ENCODE assay signal across 21 cellular contexts in the genomic region with DNA sequence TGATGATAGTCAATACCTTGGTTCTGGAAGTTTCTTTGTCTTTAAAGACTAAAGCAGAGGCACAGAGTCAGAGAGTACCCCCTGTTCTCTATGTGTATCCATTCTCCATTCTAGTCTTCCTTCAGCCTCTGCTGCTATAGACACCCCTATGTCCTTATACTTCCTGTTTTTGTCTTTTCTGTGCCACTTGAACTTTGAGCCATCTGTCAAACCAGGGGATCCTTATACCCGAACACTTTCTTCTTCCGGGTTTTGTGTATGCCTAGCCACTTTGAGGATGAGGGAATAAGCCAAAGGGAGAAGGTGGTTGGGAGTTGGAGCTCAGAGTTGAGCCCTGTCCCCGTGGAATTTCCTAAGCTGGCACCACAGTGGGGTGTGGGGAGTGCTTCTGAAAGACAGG.
DNase-seq lines count a peak whose midpoint lies in the region; ATAC-seq and TF ChIP-seq lines count a peak whose summit lies in the region.
"Had no signal": no experiment of that assay in that cellular context is flagged by ENCODE, and none has a peak within 500 bp of the region (broad histone marks: within the 10 kb centered on the region; RNA-seq: fewer than 3 reads in every experiment).

No MANE protein-coding gene starts in this region.

- H2BK5ac ChIP-seq in mesenchymal stem cell (ENCODE audit: low read depth, low read length, poor library complexity, severe bottlenecking): no peak overlapping the region

- no peak overlapping the region for H3K4ac ChIP-seq in mesenchymal stem cell (ENCODE audit: low read depth in 1 of 2, low read length in 2 of 2)

- H3K27me3 ChIP-seq in mesenchymal stem cell (ENCODE audit: control insufficient read depth in 1 of 2, insufficient read depth in 1 of 2, low read length in 2 of 2): no peaks in the 10 kb centered on the region
- H3K27me3 ChIP-seq: heart right ventricle had no signal

- H3K79me1 ChIP-seq in mesenchymal stem cell (replicated peaks; ENCODE audit: low read length, poor library complexity, severe bottlenecking): no peaks in the 10 kb centered on the region

- H2AFZ ChIP-seq in mesenchymal stem cell (ENCODE audit: low read depth, low read length): no peak overlapping the region

- no peak overlapping the region for H3K14ac ChIP-seq in mesenchymal stem cell (ENCODE audit: low read length in 2 of 2)

- peaks cover 10% of the 10 kb centered on the region for H3K9me3 ChIP-seq in mesenchymal stem cell (ENCODE audit: control insufficient read depth, low read length)
- H3K9me3 ChIP-seq: prostate gland had no signal

- no peak overlapping the region for H3K4me2 ChIP-seq in mesenchymal stem cell (ENCODE audit: low read length, poor library complexity, severe bottlenecking)

- H3K27me3 Mint-ChIP-seq in activated CD8-positive, alpha-beta T cell treated with anti-CD3 and anti-CD28 coated beads, Interleukin-2, amount 10 ng/mL, durations not matched to agents 7 days and 5 days (ENCODE audit: low read depth): peaks cover 5% of the 10 kb centered on the region
- no peaks in the 10 kb centered on the region for H3K27me3 Mint-ChIP-seq in activated CD8-positive, alpha-beta T cell treated with anti-CD3 and anti-CD28 coated beads for 36 hours

- H3K27ac Mint-ChIP-seq in activated CD8-positive, alpha-beta T cell treated with anti-CD3 and anti-CD28 coated beads, Interleukin-2, amount 10 ng/mL, durations not matched to agents 7 days and 5 days: peak overlapping the region; percentile 37
- H3K27ac Mint-ChIP-seq in activated CD8-positive, alpha-beta T cell treated with anti-CD3 and anti-CD28 coated beads for 36 hours: no peak overlapping the region
- H3K27ac Mint-ChIP-seq: activated B cell treated with CpG ODN at 0.5 μM for 24 hours; activated CD8-positive, alpha-beta memory T cell treated with anti-CD3 and anti-CD28 coated beads, Interleukin-2, amount 10 ng/mL, durations not matched to agents 7 days and 5 days; CD14-positive monocyte; immature natural killer cell had no signal

- peaks cover 61% of the 10 kb centered on the region for H3K4me1 Mint-ChIP-seq in activated CD8-positive, alpha-beta T cell treated with anti-CD3 and anti-CD28 coated beads, Interleukin-2, amount 10 ng/mL, durations not matched to agents 7 days and 5 days (ENCODE audit: low read depth)
- peaks cover 56% of the 10 kb centered on the region for H3K4me1 Mint-ChIP-seq in activated CD8-positive, alpha-beta T cell treated with anti-CD3 and anti-CD28 coated beads for 36 hours (ENCODE audit: low read depth)

- peak overlapping the region; percentile 56 for H2BK120ac ChIP-seq in mesenchymal stem cell (ENCODE audit: low read depth, low read length)

- H4K8ac ChIP-seq in mesenchymal stem cell (ENCODE audit: low read length): no peak overlapping the region

- no peak for TF ChIP-seq CTCF in activated CD8-positive, alpha-beta T cell treated with anti-CD3 and anti-CD28 coated beads for 36 hours (IDR thresholded peaks at IDR 0.05)

- DNase-seq in activated CD8-positive, alpha-beta T cell treated with anti-CD3 and anti-CD28 coated beads, Interleukin-2, amount 10 ng/mL, durations not matched to agents 7 days and 5 days: no peak
- DNase-seq in activated CD8-positive, alpha-beta T cell treated with anti-CD3 and anti-CD28 coated beads for 36 hours: no peak
- DNase-seq in DMS53 treated with DMSO at 0.1 percent for 48 hours (lab: John Stamatoyannopoulos, UW; ENCODE audit: unreplicated experiment): peak; percentile 65
- DNase-seq in RPMI8226: peak; percentile 13
- no peak for DNase-seq in mesenchymal stem cell
- no peak for DNase-seq in NCI-H345 treated with DMSO at 0.1 percent for 48 hours (lab: John Stamatoyannopoulos, UW; ENCODE audit: unreplicated experiment)
- DNase-seq in CD1c-positive myeloid dendritic cell (ENCODE audit: extremely low spot score): no peak
- DNase-seq: activated B cell treated with CpG ODN at 0.5 μM for 24 hours; activated CD8-positive, alpha-beta memory T cell treated with anti-CD3 and anti-CD28 coated beads, Interleukin-2, amount 10 ng/mL, durations not matched to agents 7 days and 5 days; DMS79 treated with DMSO at 0.1 percent for 48 hours; heart right ventricle; immature natural killer cell; left ventricle myocardium inferior; NCI-H1105 treated with DMSO at 0.1 percent for 48 hours; NCI-H2081 treated with DMSO at 0.1 percent for 48 hours; NCI-H510A; stimulated activated naive CD8-positive, alpha-beta T cell treated with anti-CD3 and anti-CD28 coated beads, Interleukin-15, Interleukin-2, amounts not matched to agents 100 U/mL and 50 U/mL, for 24 hours had no signal

- H3K4me1 ChIP-seq in mesenchymal stem cell (ENCODE audit: control insufficient read depth, insufficient read depth, low read depth, low read length): peaks cover 10% of the 10 kb centered on the region

- no peaks in the 10 kb centered on the region for H3K36me3 ChIP-seq in mesenchymal stem cell (ENCODE audit: control insufficient read depth in 1 of 2, insufficient read depth in 2 of 2, low read depth in 1 of 2, low read length in 2 of 2)
- H3K36me3 ChIP-seq: heart right ventricle, left ventricle myocardium inferior, prostate gland had no signal

- CTCF ChIA-PET in activated CD8-positive, alpha-beta T cell treated with anti-CD3 and anti-CD28 coated beads, Interleukin-2, amount 10 ng/mL, durations not matched to agents 7 days and 5 days (lab: Charles Lee): interaction anchor here (1.0 kb wide), 1 partner anchor 110 kb away, joined by 3 read pairs; no protein-coding TSS in a partner anchor
- CTCF ChIA-PET in activated CD8-positive, alpha-beta T cell treated with anti-CD3 and anti-CD28 coated beads for 36 hours (lab: Charles Lee): no interaction called here

- peaks cover 17% of the 10 kb centered on the region for H3K9me3 Mint-ChIP-seq in activated CD8-positive, alpha-beta T cell treated with anti-CD3 and anti-CD28 coated beads, Interleukin-2, amount 10 ng/mL, durations not matched to agents 7 days and 5 days (ENCODE audit: insufficient read depth)
- peaks cover 2% of the 10 kb centered on the region for H3K9me3 Mint-ChIP-seq in activated CD8-positive, alpha-beta T cell treated with anti-CD3 and anti-CD28 coated beads for 36 hours
- H3K9me3 Mint-ChIP-seq: activated B cell treated with CpG ODN at 0.5 μM for 24 hours, immature natural killer cell had no signal

- no peak overlapping the region for H2BK15ac ChIP-seq in mesenchymal stem cell (ENCODE audit: low read depth, poor library complexity, severe bottlenecking)

- POLR2A ChIA-PET in activated CD8-positive, alpha-beta T cell treated with anti-CD3 and anti-CD28 coated beads, Interleukin-2, amount 10 ng/mL, durations not matched to agents 7 days and 5 days (lab: Charles Lee): no interaction called here
- POLR2A ChIA-PET in activated CD8-positive, alpha-beta T cell treated with anti-CD3 and anti-CD28 coated beads for 36 hours (lab: Charles Lee): interaction anchor here (1.4 kb wide), 1 partner anchor 63 kb away, joined by 6 read pairs; no protein-coding TSS in a partner anchor

- H3K36me3 Mint-ChIP-seq in activated CD8-positive, alpha-beta T cell treated with anti-CD3 and anti-CD28 coated beads, Interleukin-2, amount 10 ng/mL, durations not matched to agents 7 days and 5 days (ENCODE audit: low read depth): peaks cover 22% of the 10 kb centered on the region
- H3K36me3 Mint-ChIP-seq in activated CD8-positive, alpha-beta T cell treated with anti-CD3 and anti-CD28 coated beads for 36 hours (ENCODE audit: low read depth): peaks cover 9% of the 10 kb centered on the region
- H3K36me3 Mint-ChIP-seq: immature natural killer cell had no signal

- H3K9ac ChIP-seq in mesenchymal stem cell (ENCODE audit: low read length): no peak overlapping the region

- no peak overlapping the region for H3K4me3 ChIP-seq in mesenchymal stem cell (ENCODE audit: insufficient read depth in 1 of 2, low read depth in 1 of 2, low read length in 2 of 2)
- H3K4me3 ChIP-seq: heart right ventricle, left ventricle myocardium inferior, prostate gland had no signal

- no peak overlapping the region for H4K91ac ChIP-seq in mesenchymal stem cell (ENCODE audit: low read length)

- H3K23ac ChIP-seq in mesenchymal stem cell (ENCODE audit: low read length in 2 of 2): no peak overlapping the region

- H3K4me3 Mint-ChIP-seq in activated CD8-positive, alpha-beta T cell treated with anti-CD3 and anti-CD28 coated beads, Interleukin-2, amount 10 ng/mL, durations not matched to agents 7 days and 5 days: no peak overlapping the region
- no peak overlapping the region for H3K4me3 Mint-ChIP-seq in activated CD8-positive, alpha-beta T cell treated with anti-CD3 and anti-CD28 coated beads for 36 hours
- H3K4me3 Mint-ChIP-seq: activated B cell treated with CpG ODN at 0.5 μM for 24 hours; activated CD8-positive, alpha-beta memory T cell treated with anti-CD3 and anti-CD28 coated beads, Interleukin-2, amount 10 ng/mL, durations not matched to agents 7 days and 5 days; CD14-positive monocyte; immature natural killer cell had no signal

- intact Hi-C loops in activated CD8-positive, alpha-beta T cell treated with anti-CD3 and anti-CD28 coated beads for 36 hours (cut with micrococcal nuclease): loop anchor here (5.0 kb wide), 2 partner anchors 44 to 59 kb away; no protein-coding TSS in a partner anchor

- H3K18ac ChIP-seq in mesenchymal stem cell (ENCODE audit: low read depth in 1 of 2, low read length in 2 of 2): peak overlapping the region in 1 of 2 experiments; percentile 12

- H2AK5ac ChIP-seq in mesenchymal stem cell (ENCODE audit: low read length, severe bottlenecking): no peak overlapping the region

- no peak overlapping the region for H2BK12ac ChIP-seq in mesenchymal stem cell (ENCODE audit: low read length in 2 of 2)

- no peak for ATAC-seq in activated CD8-positive, alpha-beta T cell treated with anti-CD3 and anti-CD28 coated beads, Interleukin-2, amount 10 ng/mL, durations not matched to agents 7 days and 5 days
- ATAC-seq in activated CD8-positive, alpha-beta T cell treated with anti-CD3 and anti-CD28 coated beads for 36 hours: no peak
- ATAC-seq in HG02759 (IDR thresholded peaks at IDR 0.05; ENCODE audit: unreplicated experiment): no peak
- ATAC-seq: activated CD8-positive, alpha-beta memory T cell treated with anti-CD3 and anti-CD28 coated beads, Interleukin-2, amount 10 ng/mL, durations not matched to agents 7 days and 5 days; heart right ventricle; stimulated activated naive CD8-positive, alpha-beta T cell treated with anti-CD3 and anti-CD28 coated beads, Interleukin-15, Interleukin-2, amounts not matched to agents 100 U/mL and 50 U/mL, for 24 hours had no signal

- 99% methylated on average over 3 of the region's 3 CpGs for WGBS in mesenchymal stem cell

- no peak overlapping the region for H3K27ac ChIP-seq in mesenchymal stem cell (ENCODE audit: low read length, poor library complexity, severe bottlenecking)
- H3K27ac ChIP-seq: epithelial cell of prostate, heart right ventricle, left ventricle myocardium inferior, prostate gland had no signal

Comparison
In these comparisons a context has a peak if more than half of its experiments do, and no peak if none do; other contexts are left out.
1. DNase-seq: peak in DMS53 treated with DMSO at 0.1 percent for 48 hours (single experiment) and RPMI8226 (single experiment); none in activated CD8-positive, alpha-beta T cell treated with anti-CD3 and anti-CD28 coated beads, Interleukin-2, amount 10 ng/mL, durations not matched to agents 7 days and 5 days (single experiment), activated CD8-positive, alpha-beta T cell treated with anti-CD3 and anti-CD28 coated beads for 36 hours (single experiment), mesenchymal stem cell (single experiment), NCI-H345 treated with DMSO at 0.1 percent for 48 hours (single experiment) and CD1c-positive myeloid dendritic cell (single experiment).